ENCODE assay signal across 7 cellular contexts in genomic region chr11:123465667-123466066, GRCh38. TPM values are rescaled to one million over a fixed set of nuclear protein-coding genes. Genes with fewer than 3 reads are reported as not detected.
DNase-seq lines count a peak whose midpoint lies in the region; ATAC-seq, FAIRE-seq and TF ChIP-seq lines count a peak whose summit lies in the region.
"Not testable (repeated sequence)": the region's sequence is repeated elsewhere in the genome, so short reads cannot be mapped to it uniquely, and the experiment has no call there.

No MANE protein-coding gene starts in this region.

- H3K27me3 Mint-ChIP-seq in T-helper 1 cell treated with Interleukin-12 subunit alpha and Interleukin-12 subunit beta and Interleukin-4 antibody, amounts not matched to agents 30 μg/mL and 1 μg/mL, for 36 hours (ENCODE audit: low read depth); activated CD8-positive, alpha-beta memory T cell treated with anti-CD3 and anti-CD28 coated beads, Interleukin-2, amount 10 ng/mL, durations not matched to agents 7 days and 5 days: not testable (repeated sequence)

- H3K4me3 ChIP-seq in left lung: not testable (repeated sequence)

- H3K4me1 ChIP-seq in left lung: not testable (repeated sequence)

- DNase-seq in GM12891 (ENCODE audit: insufficient read length, low spot score); activated CD8-positive, alpha-beta memory T cell treated with anti-CD3 and anti-CD28 coated beads, Interleukin-2, amount 10 ng/mL, durations not matched to agents 7 days and 5 days; caudate nucleus (lab: John Stamatoyannopoulos, UW); left lung: not testable (repeated sequence)
- DNase-seq in NOMO-1 treated with dmso at 0.1 percent for 144 hours (lab: John Stamatoyannopoulos, UW; ENCODE audit: unreplicated experiment) (peak; percentile 62), pons (ENCODE audit: low spot score) (peak; percentile 75)

- not testable (repeated sequence) for H3K9me3 ChIP-seq in left lung

- not testable (repeated sequence) for TF ChIP-seq POLR2A in GM12891 (IDR thresholded peaks at IDR 0.05; ENCODE audit: low read depth, low read length)

- intact Hi-C loops in left lung (cut with DNase I): not testable (repeated sequence)

- FAIRE-seq in GM12891 (lab: Jason Lieb, UNC): not testable (repeated sequence)

- H3K4me3 Mint-ChIP-seq in T-helper 1 cell treated with Interleukin-12 subunit alpha and Interleukin-12 subunit beta and Interleukin-4 antibody, amounts not matched to agents 30 μg/mL and 1 μg/mL, for 36 hours; activated CD8-positive, alpha-beta memory T cell treated with anti-CD3 and anti-CD28 coated beads, Interleukin-2, amount 10 ng/mL, durations not matched to agents 7 days and 5 days: not testable (repeated sequence)

- not testable (repeated sequence) for H3K9me3 Mint-ChIP-seq in T-helper 1 cell treated with Interleukin-12 subunit alpha and Interleukin-12 subunit beta and Interleukin-4 antibody, amounts not matched to agents 30 μg/mL and 1 μg/mL, for 36 hours; activated CD8-positive, alpha-beta memory T cell treated with anti-CD3 and anti-CD28 coated beads, Interleukin-2, amount 10 ng/mL, durations not matched to agents 7 days and 5 days (ENCODE audit: low read depth)

- H3K27ac ChIP-seq in caudate nucleus (ENCODE audit: low read depth, low read length): peak overlapping the region; percentile 26
- peak overlapping the region in 1 of 2 donors; percentile 57 for H3K27ac ChIP-seq in left lung

- H3K36me3 ChIP-seq in left lung: not testable (repeated sequence)

- peak; percentile 20 for ATAC-seq in activated CD8-positive, alpha-beta memory T cell treated with anti-CD3 and anti-CD28 coated beads, Interleukin-2, amount 10 ng/mL, durations not matched to agents 7 days and 5 days
- peak; percentile 53 for ATAC-seq in left lung

- peak overlapping the region; percentile 68 for H3K27ac Mint-ChIP-seq in T-helper 1 cell treated with Interleukin-12 subunit alpha and Interleukin-12 subunit beta and Interleukin-4 antibody, amounts not matched to agents 30 μg/mL and 1 μg/mL, for 36 hours
- H3K27ac Mint-ChIP-seq in activated CD8-positive, alpha-beta memory T cell treated with anti-CD3 and anti-CD28 coated beads, Interleukin-2, amount 10 ng/mL, durations not matched to agents 7 days and 5 days: peak overlapping the region; percentile 22

- TF ChIP-seq CTCF in left lung (IDR thresholded peaks at IDR 0.05): not testable (repeated sequence)

- CTCF ChIA-PET in activated CD8-positive, alpha-beta memory T cell treated with anti-CD3 and anti-CD28 coated beads, Interleukin-2, amount 10 ng/mL, durations not matched to agents 7 days and 5 days (lab: Charles Lee): interaction anchor here (1.6 to 7.4 kb wide), 3 partner anchors 13 to 26 kb away, joined by 4 to 48 read pairs (median 5); no protein-coding TSS in a partner anchor

- H3K36me3 Mint-ChIP-seq in T-helper 1 cell treated with Interleukin-12 subunit alpha and Interleukin-12 subunit beta and Interleukin-4 antibody, amounts not matched to agents 30 μg/mL and 1 μg/mL, for 36 hours (ENCODE audit: low read depth): peaks cover 27% of the 10 kb centered on the region
- peaks cover 47% of the 10 kb centered on the region for H3K36me3 Mint-ChIP-seq in activated CD8-positive, alpha-beta memory T cell treated with anti-CD3 and anti-CD28 coated beads, Interleukin-2, amount 10 ng/mL, durations not matched to agents 7 days and 5 days

- not testable (repeated sequence) for H3K27me3 ChIP-seq in left lung

- peaks cover 59% of the 10 kb centered on the region for H3K4me1 Mint-ChIP-seq in T-helper 1 cell treated with Interleukin-12 subunit alpha and Interleukin-12 subunit beta and Interleukin-4 antibody, amounts not matched to agents 30 μg/mL and 1 μg/mL, for 36 hours (ENCODE audit: low read depth)
- peaks cover 63% of the 10 kb centered on the region for H3K4me1 Mint-ChIP-seq in activated CD8-positive, alpha-beta memory T cell treated with anti-CD3 and anti-CD28 coated beads, Interleukin-2, amount 10 ng/mL, durations not matched to agents 7 days and 5 days

TF ChIP-seq in GM12891, 5 proteins besides CTCF, POLR2A, EP300 and RAD21:
- TF ChIP-seq SPI1 (IDR thresholded peaks at IDR 0.05; ENCODE audit: low read depth, low read length): peak; percentile 64
TF ChIP-seq in GM12891: peak in this region for 1; not testable (repeated sequence) for 4.

RNA-seq across cellular contexts. Expression of gene GRAMD1B, which starts 35.6 kb away (rescaled TPM):
- polyA plus RNA-seq in GM12891 (2012; ENCODE audit: low read depth, missing spikeins): 23.0 TPM
- total RNA-seq in activated CD8-positive, alpha-beta memory T cell treated with anti-CD3 and anti-CD28 coated beads, Interleukin-2, amount 10 ng/mL, durations not matched to agents 7 days and 5 days: 10 to 100 TPM; 75.6 to 89.9 TPM
- 1 to 10 TPM; 4.2 to 7.4 TPM for total RNA-seq in left lung

Comparison
In these comparisons a context has a peak if more than half of its experiments do, and no peak if none do; other contexts are left out.
1. RNA of gene GRAMD1B, which starts 35.6 kb away (total RNA-seq): 75.6 to 89.9 TPM in activated CD8-positive, alpha-beta memory T cell treated with anti-CD3 and anti-CD28 coated beads, Interleukin-2, amount 10 ng/mL, durations not matched to agents 7 days and 5 days; 4.2 to 7.4 TPM in left lung; every median in the first group is over 4 times any median in the second.